17 cellular contexts compared by ENCODE assay signal in the genomic region with DNA sequence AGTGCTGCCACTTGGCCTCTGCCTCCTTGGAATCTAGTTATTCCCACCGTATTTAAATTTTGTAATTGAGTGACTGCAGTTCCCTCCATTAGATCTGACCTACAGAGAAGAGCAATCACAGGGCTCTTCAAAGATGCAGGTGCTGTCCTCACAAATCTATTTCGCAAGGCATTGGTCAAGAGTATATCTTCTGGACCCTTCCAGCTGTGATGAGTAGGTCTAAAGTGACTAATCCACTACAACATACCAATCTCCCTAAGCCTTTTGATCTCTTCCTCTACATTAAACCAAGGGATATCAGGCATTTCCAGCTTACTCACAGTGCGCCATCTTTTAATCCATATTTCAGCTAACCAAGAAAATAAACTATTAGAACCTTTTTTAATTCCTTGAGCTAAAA.
DNase-seq lines count a peak whose midpoint lies in the region; ATAC-seq and TF ChIP-seq lines count a peak whose summit lies in the region.
"Had no signal": no experiment of that assay in that cellular context is flagged by ENCODE, and none has a peak within 500 bp of the region (broad histone marks: within the 10 kb centered on the region; RNA-seq: fewer than 3 reads in every experiment).

No MANE protein-coding gene starts in this region.

- H2BK120ac ChIP-seq in IMR-90 (ENCODE audit: low read depth, low read length) (no peak overlapping the region), mesenchymal stem cell (ENCODE audit: low read depth, low read length) (no peak overlapping the region)

- no peak overlapping the region for H4K5ac ChIP-seq in IMR-90 (ENCODE audit: low read depth, low read length)

- no peak overlapping the region for H3K56ac ChIP-seq in IMR-90 (ENCODE audit: extremely low read depth, insufficient read depth, low read length)

- H2AK5ac ChIP-seq in IMR-90 (ENCODE audit: low read depth, low read length) (no peak overlapping the region), mesenchymal stem cell (ENCODE audit: low read length, severe bottlenecking) (no peak overlapping the region)

- H2AK9ac ChIP-seq in IMR-90 (replicated peaks; ENCODE audit: low read depth, low read length, poor library complexity) = no peak overlapping the region

- no peaks in the 10 kb centered on the region for H4K20me1 ChIP-seq in IMR-90 (ENCODE audit: insufficient read depth, low read length)

- H3K4ac ChIP-seq in IMR-90 (ENCODE audit: low read depth, low read length) (no peak overlapping the region), mesenchymal stem cell (ENCODE audit: low read depth in 1 of 2, low read length in 2 of 2) (no peak overlapping the region)

- H3K36me3 ChIP-seq in IMR-90 (ENCODE audit: control insufficient read depth, insufficient read depth, low read length) (no peaks in the 10 kb centered on the region), mesenchymal stem cell (ENCODE audit: control insufficient read depth in 1 of 2, insufficient read depth in 2 of 2, low read depth in 1 of 2, low read length in 2 of 2) (no peaks in the 10 kb centered on the region)

- BruUV-seq in IMR-90 (replicated peaks; lab: Mats Ljungman, UMichigan) = no TSS peak

- CTCF ChIA-PET in IMR-90 (lab: Yijun Ruan, JAX) = no interaction called here

- no peak for TF ChIP-seq POLR2A in IMR-90 (IDR thresholded peaks at IDR 0.05; ENCODE audit: low read depth, low read length)

- H3K4me1 ChIP-seq in IMR-90 (ENCODE audit: control insufficient read depth, insufficient read depth, low read length) (no peaks in the 10 kb centered on the region), mesenchymal stem cell (ENCODE audit: control insufficient read depth, insufficient read depth, low read depth, low read length) (no peaks in the 10 kb centered on the region)

- TF ChIP-seq CTCF in IMR-90 (conservative IDR thresholded peaks at IDR 0.05; ENCODE audit: low read depth, low read length) (no peak), choroid plexus epithelial cell (conservative IDR thresholded peaks at IDR 0.05; ENCODE audit: low read depth, low read length) (no peak)

- H3K18ac ChIP-seq in IMR-90 (ENCODE audit: low read depth, low read length) (no peak overlapping the region), mesenchymal stem cell (ENCODE audit: low read depth in 1 of 2, low read length in 2 of 2) (no peak overlapping the region)

- H4K91ac ChIP-seq in IMR-90 (ENCODE audit: insufficient read depth, low read depth, low read length) (no peak overlapping the region), mesenchymal stem cell (ENCODE audit: low read length) (no peak overlapping the region)

- H2BK15ac ChIP-seq in IMR-90 (ENCODE audit: low read depth, low read length) = no peak overlapping the region
- H2BK15ac ChIP-seq in mesenchymal stem cell (ENCODE audit: low read depth, poor library complexity, severe bottlenecking) = no peak overlapping the region

- DNase-seq in EL (peak; percentile 21), IMR-90 (peak; percentile 80), choroid plexus epithelial cell (ENCODE audit: low read depth) (peak; percentile 33), mesenchymal stem cell (peak; percentile 29), NCI-H510A treated with DMSO at 0.1 percent for 48 hours (lab: John Stamatoyannopoulos, UW) (no peak), OCI-M2 (lab: John Stamatoyannopoulos, UW; ENCODE audit: unreplicated experiment) (no peak)
- DNase-seq: ACHN, DMS 273 treated with DMSO at 0.1 percent for 48 hours, DND-41, GF-D8, NCI-H1105 treated with DMSO at 0.1 percent for 48 hours, NCI-H1694 treated with DMSO at 0.1 percent for 48 hours, NCI-H510A, NCI-H774 had no signal

- in situ Hi-C loops in IMR-90 (cut with MboI; ENCODE audit: low sequenced_read_pairs) = no loop called here

- dilution Hi-C loops in IMR-90 (cut with HindIII; ENCODE audit: low sequenced_read_pairs, unreplicated experiment) = no loop called here

- no peak overlapping the region for H3K4me3 ChIP-seq in IMR-90 (ENCODE audit: insufficient read depth, low read depth, low read length)
- no peak overlapping the region for H3K4me3 ChIP-seq in choroid plexus epithelial cell (ENCODE audit: low read depth, low read length)
- no peak overlapping the region for H3K4me3 ChIP-seq in mesenchymal stem cell (ENCODE audit: insufficient read depth in 1 of 2, low read depth in 1 of 2, low read length in 2 of 2)
- H3K4me3 ChIP-seq: GM12878, GM23338 had no signal

- H3K9me1 ChIP-seq in IMR-90 (ENCODE audit: insufficient read depth, low read length) = no peaks in the 10 kb centered on the region

- H4K8ac ChIP-seq in IMR-90 (ENCODE audit: low read depth in 2 of 2, low read length in 2 of 2) (no peak overlapping the region), mesenchymal stem cell (ENCODE audit: low read length) (no peak overlapping the region)

- H2BK5ac ChIP-seq in IMR-90 (ENCODE audit: low read depth, low read length, poor library complexity, severe bottlenecking) (no peak overlapping the region), mesenchymal stem cell (ENCODE audit: low read depth, low read length, poor library complexity, severe bottlenecking) (no peak overlapping the region)

- H3K14ac ChIP-seq in IMR-90 (replicated peaks; ENCODE audit: low read depth, low read length) (no peak overlapping the region), mesenchymal stem cell (ENCODE audit: low read length in 2 of 2) (no peak overlapping the region)

- H3K23ac ChIP-seq in IMR-90 (ENCODE audit: low read depth, low read length) = no peak overlapping the region
- H3K23ac ChIP-seq in mesenchymal stem cell (ENCODE audit: low read length in 2 of 2) = no peak overlapping the region

- ATAC-seq in IMR-90 (ENCODE audit: low read depth) (no peak), GM19328 (IDR thresholded peaks at IDR 0.05; ENCODE audit: unreplicated experiment) (no peak)
- ATAC-seq: GM12878, GM23338 had no signal

- POLR2A ChIA-PET in IMR-90 (lab: Charles Lee; ENCODE audit: unreplicated experiment) = no interaction called here

- no peaks in the 10 kb centered on the region for H3K9me3 ChIP-seq in IMR-90 (ENCODE audit: control insufficient read depth, insufficient read depth, low read length)
- H3K9me3 ChIP-seq in mesenchymal stem cell (ENCODE audit: control insufficient read depth, low read length) = no peaks in the 10 kb centered on the region

- no peak overlapping the region for H2AFZ ChIP-seq in IMR-90 (replicated peaks; ENCODE audit: low read length, poor library complexity)
- no peak overlapping the region for H2AFZ ChIP-seq in mesenchymal stem cell (ENCODE audit: low read depth, low read length)

- no peak overlapping the region for H2BK20ac ChIP-seq in IMR-90 (ENCODE audit: low read depth, low read length)

- H3K79me1 ChIP-seq in IMR-90 (ENCODE audit: low read depth in 1 of 2, low read length in 2 of 2) (no peaks in the 10 kb centered on the region), mesenchymal stem cell (replicated peaks; ENCODE audit: low read length, poor library complexity, severe bottlenecking) (no peaks in the 10 kb centered on the region)

- no peak overlapping the region for H3K27ac ChIP-seq in IMR-90 (ENCODE audit: insufficient read depth, low read length)
- no peak overlapping the region for H3K27ac ChIP-seq in mesenchymal stem cell (ENCODE audit: low read length, poor library complexity, severe bottlenecking)

- intact Hi-C loops in IMR-90 (cut with micrococcal nuclease) = no loop called here

- TF ChIP-seq RAD21 in IMR-90 (IDR thresholded peaks at IDR 0.05; ENCODE audit: low read length) = no peak

- H3K4me2 ChIP-seq in IMR-90 (ENCODE audit: low read depth, low read length) (no peak overlapping the region), mesenchymal stem cell (ENCODE audit: low read length, poor library complexity, severe bottlenecking) (no peak overlapping the region)
- H3K4me2 ChIP-seq: GM23338 had no signal

- peak overlapping the region in 1 of 2 experiments; percentile 9 for H2BK12ac ChIP-seq in mesenchymal stem cell (ENCODE audit: low read length in 2 of 2)

- H3K9ac ChIP-seq in IMR-90 (ENCODE audit: low read depth, low read length) (no peak overlapping the region), mesenchymal stem cell (ENCODE audit: low read length) (no peak overlapping the region)

- H3K27me3 ChIP-seq in IMR-90 (ENCODE audit: control insufficient read depth, insufficient read depth, low read length) = no peaks in the 10 kb centered on the region
- no peaks in the 10 kb centered on the region for H3K27me3 ChIP-seq in mesenchymal stem cell (ENCODE audit: control insufficient read depth in 1 of 2, insufficient read depth in 1 of 2, low read length in 2 of 2)

- 88% methylated on average over 1 of the region's 3 CpGs; no CpG with 5 or more reads in 1 of the 2 experiments for WGBS in IMR-90 (ENCODE audit: extremely low coverage in 2 of 2, insufficient read length in 1 of 2), 2 experiments
- WGBS in mesenchymal stem cell = 97% methylated on average over 3 of the region's 3 CpGs

TF ChIP-seq in IMR-90, 13 proteins besides CTCF, POLR2A, EP300 and RAD21:
- TF ChIP-seq CEBPB (IDR thresholded peaks at IDR 0.05; ENCODE audit: low read depth, low read length) (peak; percentile 83), MAFK (IDR thresholded peaks at IDR 0.05; ENCODE audit: low read depth, low read length) (no peak), SMC3 (IDR thresholded peaks at IDR 0.05; ENCODE audit: low read depth, low read length) (no peak), MXI1 (IDR thresholded peaks at IDR 0.05; ENCODE audit: borderline replicate concordance, low read depth, low read length) (no peak)
TF ChIP-seq in IMR-90: peak in this region for 1.

Comparison
In these comparisons a context has a peak if more than half of its experiments do, and no peak if none do; other contexts are left out.
1. DNase-seq: peak in EL (single experiment), IMR-90 (single experiment), choroid plexus epithelial cell (single experiment) and mesenchymal stem cell (single experiment); none in NCI-H510A treated with DMSO at 0.1 percent for 48 hours (single experiment) and OCI-M2 (single experiment).